In the genomic region with DNA sequence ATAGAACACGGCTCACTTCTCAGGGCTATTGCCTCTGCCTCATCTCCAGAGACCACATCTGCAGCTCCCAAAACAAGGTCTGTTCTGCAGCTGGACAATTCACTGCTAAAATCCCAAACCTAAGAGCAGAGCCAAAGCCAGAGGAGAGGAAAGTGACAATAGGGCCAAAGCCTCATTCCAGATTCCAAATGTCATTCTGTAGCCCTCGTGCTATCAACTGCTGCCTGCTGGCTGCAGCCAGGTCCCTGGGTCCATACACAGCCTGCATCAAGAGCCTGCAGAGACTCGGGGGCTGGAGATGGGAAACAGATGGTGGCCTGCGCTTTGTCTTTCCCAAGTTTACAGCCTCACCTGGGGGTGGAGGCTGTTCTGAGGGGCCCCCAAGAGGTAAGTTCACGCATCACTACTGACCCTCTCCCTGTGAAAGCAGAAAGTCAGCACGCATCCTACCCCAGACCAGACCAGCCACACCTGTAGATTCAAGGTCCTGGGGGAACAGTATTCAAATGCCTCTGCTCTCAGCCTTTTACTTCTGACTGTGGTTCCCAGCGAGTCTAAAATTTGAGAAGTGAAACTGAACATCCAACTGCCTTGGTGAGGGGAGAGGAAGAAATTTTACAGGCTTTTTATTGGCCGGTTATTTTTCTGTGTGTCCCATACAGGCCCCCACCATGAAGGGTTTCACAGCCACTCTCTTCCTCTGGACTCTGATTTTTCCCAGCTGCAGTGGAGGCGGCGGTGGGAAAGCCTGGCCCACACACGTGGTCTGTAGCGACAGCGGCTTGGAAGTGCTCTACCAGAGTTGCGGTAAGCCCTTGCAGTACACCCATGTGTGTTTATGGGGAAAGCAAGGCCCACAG, we compare ENCODE assay signal across 8 cellular contexts. TPM values are rescaled to one million over a fixed set of nuclear protein-coding genes. Genes with fewer than 3 reads are reported as not detected.
A peak's percentile ranks its signal among the peaks of the same experiment; 100 is the strongest.
DNase-seq lines count a peak whose midpoint lies in the region; ATAC-seq and FAIRE-seq lines count a peak whose summit lies in the region.

TSS of gene LY86 (plus strand) at position 657 of the 860 bp plus-strand sequence. CDS start at position 672, 15 bp downstream.

- ATAC-seq in HG02885 (IDR thresholded peaks at IDR 0.05; ENCODE audit: poor library complexity, unreplicated experiment): peak; percentile 53

- H3K4me3 Mint-ChIP-seq in activated CD4-positive, alpha-beta T cell treated with anti-CD3 and anti-CD28 coated beads, Interleukin-2, amount 10 ng/mL, durations not matched to agents 7 days and 5 days: peak within 1 kb of the TSS; percentile 80

- peaks cover 47% of the 10 kb centered on the region for H3K36me3 Mint-ChIP-seq in activated CD4-positive, alpha-beta T cell treated with anti-CD3 and anti-CD28 coated beads, Interleukin-2, amount 10 ng/mL, durations not matched to agents 7 days and 5 days (ENCODE audit: low read depth)

- peak within 1 kb of the TSS; percentile 99 for H3K27ac Mint-ChIP-seq in activated CD4-positive, alpha-beta T cell treated with anti-CD3 and anti-CD28 coated beads, Interleukin-2, amount 10 ng/mL, durations not matched to agents 7 days and 5 days

- FAIRE-seq in RCC 7860 (lab: Jason Lieb, UNC): no peak

- no peaks in the 10 kb centered on the region for H3K27me3 Mint-ChIP-seq in activated CD4-positive, alpha-beta T cell treated with anti-CD3 and anti-CD28 coated beads, Interleukin-2, amount 10 ng/mL, durations not matched to agents 7 days and 5 days

- H3K27me3 ChIP-seq in muscle layer of duodenum (ENCODE audit: low read depth, low read length): no peaks in the 10 kb centered on the region

- CTCF ChIA-PET in activated CD4-positive, alpha-beta T cell treated with anti-CD3 and anti-CD28 coated beads, Interleukin-2, amount 10 ng/mL, durations not matched to agents 7 days and 5 days (lab: Charles Lee): interaction anchor here (1.0 to 1.7 kb wide), 3 partner anchors 7 to 23 kb away, joined by 3 to 6 read pairs (median 4); no protein-coding TSS in a partner anchor

- peak; percentile 43 for DNase-seq in activated CD4-positive, alpha-beta T cell treated with anti-CD3 and anti-CD28 coated beads, Interleukin-2, amount 10 ng/mL, durations not matched to agents 7 days and 5 days
- no peak for DNase-seq in activated CD4-positive, alpha-beta T cell treated with anti-CD3 and anti-CD28 coated beads for 48 hours
- DNase-seq in SKM-1 treated with dmso at 0.1 percent for 144 hours (lab: John Stamatoyannopoulos, UW; ENCODE audit: unreplicated experiment): peak; percentile 61
- DNase-seq in NCI-H2107 treated with DMSO at 0.1 percent for 48 hours (lab: John Stamatoyannopoulos, UW; ENCODE audit: unreplicated experiment): no peak
- DNase-seq in NCI-H2171 treated with DMSO at 0.1 percent for 48 hours (lab: John Stamatoyannopoulos, UW): no peak
- no peak for DNase-seq in RCC 7860 (ENCODE audit: low spot score)

- no peaks in the 10 kb centered on the region for H3K9me3 ChIP-seq in muscle layer of duodenum (ENCODE audit: control insufficient read depth in 1 of 2, low read length in 2 of 2)

- no peak within 1 kb of the TSS for H3K27ac ChIP-seq in muscle layer of duodenum (ENCODE audit: low read length)

- POLR2A ChIA-PET in activated CD4-positive, alpha-beta T cell treated with anti-CD3 and anti-CD28 coated beads, Interleukin-2, amount 10 ng/mL, durations not matched to agents 7 days and 5 days (lab: Charles Lee): no interaction called here

- H3K4me1 Mint-ChIP-seq in activated CD4-positive, alpha-beta T cell treated with anti-CD3 and anti-CD28 coated beads, Interleukin-2, amount 10 ng/mL, durations not matched to agents 7 days and 5 days: peaks cover 86% of the 10 kb centered on the region

- H3K9me3 Mint-ChIP-seq in activated CD4-positive, alpha-beta T cell treated with anti-CD3 and anti-CD28 coated beads, Interleukin-2, amount 10 ng/mL, durations not matched to agents 7 days and 5 days: peaks cover 18% of the 10 kb centered on the region

- H3K36me3 ChIP-seq in muscle layer of duodenum (ENCODE audit: control insufficient read depth in 1 of 2, insufficient read depth in 2 of 2, low read length in 2 of 2): no peaks in the 10 kb centered on the region

- peak within 1 kb of the TSS; percentile 11 to 40 for H3K4me3 ChIP-seq in muscle layer of duodenum (ENCODE audit: low read depth in 1 of 2, low read length in 2 of 2)

- peaks cover 3 to 15% of the 10 kb centered on the region in 2 donors for H3K4me1 ChIP-seq in muscle layer of duodenum (ENCODE audit: control insufficient read depth in 1 of 2, insufficient read depth in 2 of 2, low read length in 2 of 2)

RNA-seq across cellular contexts. Expression of gene LY86, which starts in this region (rescaled TPM):
- 10 to 100 TPM in 1 of 2 experiments, 1 to 10 TPM in 1; 9.5 to 12.2 TPM for total RNA-seq in activated CD4-positive, alpha-beta T cell treated with anti-CD3 and anti-CD28 coated beads, Interleukin-2, amount 10 ng/mL, durations not matched to agents 7 days and 5 days

Comparison
In these comparisons a context has a peak if more than half of its experiments do, and no peak if none do; other contexts are left out.
1. DNase-seq: peak in activated CD4-positive, alpha-beta T cell treated with anti-CD3 and anti-CD28 coated beads, Interleukin-2, amount 10 ng/mL, durations not matched to agents 7 days and 5 days (single experiment) and SKM-1 treated with dmso at 0.1 percent for 144 hours (single experiment); none in activated CD4-positive, alpha-beta T cell treated with anti-CD3 and anti-CD28 coated beads for 48 hours (single experiment), NCI-H2107 treated with DMSO at 0.1 percent for 48 hours (single experiment), NCI-H2171 treated with DMSO at 0.1 percent for 48 hours (single experiment) and RCC 7860 (single experiment).